31 cellular contexts compared by ENCODE assay signal in genomic region chr21:46157987-46158451, GRCh38. TPM values are rescaled to one million over a fixed set of nuclear protein-coding genes. Genes with fewer than 3 reads are reported as not detected.
DNase-seq lines count a peak whose midpoint lies in the region; ATAC-seq, FAIRE-seq and TF ChIP-seq lines count a peak whose summit lies in the region.
"Had no signal": no experiment of that assay in that cellular context is flagged by ENCODE, and none has a peak within 500 bp of the region (broad histone marks: within the 10 kb centered on the region; RNA-seq: fewer than 3 reads in every experiment).

No MANE protein-coding gene starts in this region.

- H3K27ac Mint-ChIP-seq in Caco-2 (ENCODE audit: unreplicated experiment) = peak overlapping the region; percentile 50
- 0 out of 7 replicates have a peak overlapping the region, but pooled peaks of 1 of the 3 experiments have one; percentile 34 for H3K27ac Mint-ChIP-seq in H9
- H3K27ac Mint-ChIP-seq in osteocyte (ENCODE audit: unreplicated experiment) = no peak overlapping the region
- no peak overlapping the region for H3K27ac Mint-ChIP-seq in Calu3 (ENCODE audit: unreplicated experiment)
- H3K27ac Mint-ChIP-seq in activated T-helper 1 cell treated with anti-CD3 and anti-CD28 coated beads, Interleukin-12 subunit alpha, Interleukin-12 subunit beta, Interleukin-2, Interleukin-4 antibody, amounts not matched to agents 30 ng/mL and 10 ng/mL and 1 ng/mL, durations not matched to agents 14 hours and 24 hours and 36 hours = no peak overlapping the region
- H3K27ac Mint-ChIP-seq: activated naive CD4-positive, alpha-beta T cell treated with anti-CD3 and anti-CD28 coated beads for 36 hours; GM23338; HFFc6; memory B cell; type B pancreatic cell had no signal

- H3K23me2 ChIP-seq in H9 (ENCODE audit: insufficient read length, low read depth, low read length, poor library complexity, severe bottlenecking) = no peaks in the 10 kb centered on the region

- H4K5ac ChIP-seq in H9 (ENCODE audit: insufficient read length, low read depth, low read length) = no peak overlapping the region

- no peak overlapping the region for H3T11ph ChIP-seq in H9 (ENCODE audit: low read length)

- H3K4me1 ChIP-seq in Caco-2 = no peaks in the 10 kb centered on the region
- no peaks in the 10 kb centered on the region; the same call in 1 of the 2 replicates for H3K4me1 ChIP-seq in H9 (ENCODE audit: insufficient read depth, low read length)
- H3K4me1 ChIP-seq in kidney (ENCODE audit: control insufficient read depth in 1 of 2, insufficient read depth in 1 of 2, low read depth in 1 of 2, low read length in 2 of 2) = no peaks in the 10 kb centered on the region
- H3K4me1 ChIP-seq: BLaER1, SJCRH30 had no signal

- no peak overlapping the region for H4K8ac ChIP-seq in H9 (replicated peaks; ENCODE audit: insufficient read length, low read depth, low read length)

- H3K9me3 Mint-ChIP-seq in Caco-2 (ENCODE audit: unreplicated experiment) (no peaks in the 10 kb centered on the region), H9 (peaks cover 15 to 27% of the 10 kb centered on the region in 2 experiments), osteocyte (ENCODE audit: unreplicated experiment) (no peaks in the 10 kb centered on the region), Calu3 (ENCODE audit: low read depth, unreplicated experiment) (no peaks in the 10 kb centered on the region)
- no peaks in the 10 kb centered on the region for H3K9me3 Mint-ChIP-seq in activated T-helper 1 cell treated with anti-CD3 and anti-CD28 coated beads, Interleukin-12 subunit alpha, Interleukin-12 subunit beta, Interleukin-2, Interleukin-4 antibody, amounts not matched to agents 30 ng/mL and 10 ng/mL and 1 ng/mL, durations not matched to agents 14 hours and 24 hours and 36 hours
- H3K9me3 Mint-ChIP-seq: activated naive CD4-positive, alpha-beta T cell treated with anti-CD3 and anti-CD28 coated beads for 36 hours; HFFc6; memory B cell; neural crest cell; type B pancreatic cell had no signal

- DNase-seq in Caco-2 = no peak
- DNase-seq in H9 = peak; percentile 16
- DNase-seq in kidney = peak; percentile 36
- peak; percentile 76 for DNase-seq in osteocyte (ENCODE audit: extremely low spot score, unreplicated experiment)
- DNase-seq in Calu3 = no peak
- DNase-seq in globus pallidus (ENCODE audit: low spot score) = no peak
- DNase-seq in activated T-helper 1 cell treated with anti-CD3 and anti-CD28 coated beads, Interleukin-12 subunit alpha, Interleukin-12 subunit beta, Interleukin-2, Interleukin-4 antibody, amounts not matched to agents 30 ng/mL and 10 ng/mL and 1 ng/mL, durations not matched to agents 14 hours and 24 hours and 36 hours (ENCODE audit: low spot score) = no peak
- DNase-seq: activated CD4-positive, alpha-beta T cell treated with anti-CD3 and anti-CD28 coated beads for 4 hours; activated naive CD4-positive, alpha-beta T cell treated with anti-CD3 and anti-CD28 coated beads for 36 hours; COR-L47; DMS79; foreskin fibroblast; GDM1; HFFc6; SJCRH30; stimulated activated CD4-positive, alpha-beta T cell treated with anti-CD3 and anti-CD28 coated beads, Interleukin-4, amount 100 ng/mL, for 1 hour; SW 1271; T-helper 9 cell had no signal

- H2BK12ac ChIP-seq in H9 (ENCODE audit: insufficient read length, low read depth, low read length) = no peak overlapping the region

- ATAC-seq in GM21786 (IDR thresholded peaks at IDR 0.05; ENCODE audit: unreplicated experiment) = no peak
- ATAC-seq: body of pancreas, GM23338, right lobe of liver had no signal

- H2BK20ac ChIP-seq in H9 (ENCODE audit: low read depth, low read length, poor library complexity, severe bottlenecking) = no peak overlapping the region

- no peaks in the 10 kb centered on the region for H4K20me1 ChIP-seq in H9 (ENCODE audit: control insufficient read depth, insufficient read depth, insufficient read length)
- H4K20me1 ChIP-seq: BLaER1 had no signal

- H3K4me3 Mint-ChIP-seq in Caco-2 (ENCODE audit: unreplicated experiment) (no peak overlapping the region), H9 (no peak overlapping the region), osteocyte (ENCODE audit: unreplicated experiment) (no peak overlapping the region), Calu3 (ENCODE audit: low read depth, unreplicated experiment) (no peak overlapping the region)
- no peak overlapping the region for H3K4me3 Mint-ChIP-seq in activated T-helper 1 cell treated with anti-CD3 and anti-CD28 coated beads, Interleukin-12 subunit alpha, Interleukin-12 subunit beta, Interleukin-2, Interleukin-4 antibody, amounts not matched to agents 30 ng/mL and 10 ng/mL and 1 ng/mL, durations not matched to agents 14 hours and 24 hours and 36 hours
- H3K4me3 Mint-ChIP-seq: activated naive CD4-positive, alpha-beta T cell treated with anti-CD3 and anti-CD28 coated beads for 36 hours; GM23338; HFFc6; memory B cell; neural crest cell; type B pancreatic cell had no signal

- no TSS peak for BruUV-seq in Caco-2 (replicated peaks; lab: Mats Ljungman, UMichigan)
- no TSS peak for BruUV-seq in Calu3 (replicated peaks; lab: Mats Ljungman, UMichigan)

- H3K79me2 ChIP-seq in H9 (ENCODE audit: insufficient read depth, low read length) = no peaks in the 10 kb centered on the region

- no peaks in the 10 kb centered on the region for H3K36me3 ChIP-seq in Caco-2 (ENCODE audit: control insufficient read depth, insufficient read depth, low read length)
- no peaks in the 10 kb centered on the region for H3K36me3 ChIP-seq in kidney (ENCODE audit: control insufficient read depth in 1 of 2, insufficient read depth in 2 of 2, low read length in 2 of 2)
- H3K36me3 ChIP-seq: SJCRH30 had no signal

- H3K4me3 ChIP-seq in Caco-2 (ENCODE audit: low read depth, low read length) = no peak overlapping the region
- no peak overlapping the region for H3K4me3 ChIP-seq in kidney (ENCODE audit: low read length in 2 of 2)
- H3K4me3 ChIP-seq: BLaER1, body of pancreas, esophagus muscularis mucosa, GM23338, right lobe of liver, SJCRH30 had no signal

- no peak overlapping the region for H3K56ac ChIP-seq in H9 (ENCODE audit: insufficient read length, low read depth, low read length)

- no peak overlapping the region for H2BK5ac ChIP-seq in H9 (ENCODE audit: insufficient read length, low read length)

- H3K9ac ChIP-seq in H9 (ENCODE audit: extremely low read depth, insufficient read length, low read length) = no peak overlapping the region
- H3K9ac ChIP-seq in kidney (ENCODE audit: low read length in 2 of 2) = no peak overlapping the region
- H3K9ac ChIP-seq: BLaER1 had no signal

- intact Hi-C loops in Caco-2 (cut with micrococcal nuclease; ENCODE audit: unreplicated experiment) (no loop called here), kidney (cut with DNase I) (no loop called here), Calu3 (cut with micrococcal nuclease; ENCODE audit: unreplicated experiment) (no loop called here)
- intact Hi-C loops in activated T-helper 1 cell treated with anti-CD3 and anti-CD28 coated beads, Interleukin-12 subunit alpha, Interleukin-12 subunit beta, Interleukin-2, Interleukin-4 antibody, amounts not matched to agents 30 ng/mL and 10 ng/mL and 1 ng/mL, durations not matched to agents 14 hours and 24 hours and 36 hours (cut with micrococcal nuclease) = no loop called here

- H3K27me3 Mint-ChIP-seq in Caco-2 (ENCODE audit: insufficient read depth, unreplicated experiment) (no peaks in the 10 kb centered on the region), H9 (ENCODE audit: low read depth) (no peaks in the 10 kb centered on the region), osteocyte (ENCODE audit: unreplicated experiment) (no peaks in the 10 kb centered on the region), Calu3 (ENCODE audit: unreplicated experiment) (peaks cover 9% of the 10 kb centered on the region)
- H3K27me3 Mint-ChIP-seq in activated T-helper 1 cell treated with anti-CD3 and anti-CD28 coated beads, Interleukin-12 subunit alpha, Interleukin-12 subunit beta, Interleukin-2, Interleukin-4 antibody, amounts not matched to agents 30 ng/mL and 10 ng/mL and 1 ng/mL, durations not matched to agents 14 hours and 24 hours and 36 hours (ENCODE audit: insufficient read depth) = no peaks in the 10 kb centered on the region
- H3K27me3 Mint-ChIP-seq: type B pancreatic cell had no signal

- FAIRE-seq in kidney (lab: Jason Lieb, UNC) = no peak
- FAIRE-seq: endometrium, RCC 7860 had no signal

- no peaks in the 10 kb centered on the region for H3K27me3 ChIP-seq in Caco-2 (replicated peaks; ENCODE audit: control insufficient read depth, insufficient read depth, low read length)
- no peaks in the 10 kb centered on the region for H3K27me3 ChIP-seq in H9 (ENCODE audit: insufficient read depth, low read length)
- H3K27me3 ChIP-seq: BLaER1, body of pancreas, right lobe of liver, SJCRH30 had no signal

- no peak overlapping the region for H2AK5ac ChIP-seq in H9 (ENCODE audit: insufficient read length, low read length)

- no CpG with 5 or more reads among the region's 15 CpGs for WGBS in H9 (ENCODE audit: extremely low coverage, insufficient read length, low lambda C conversion rate)

- H2BK120ac ChIP-seq in H9 (ENCODE audit: low read depth, low read length, poor library complexity, severe bottlenecking) = no peak overlapping the region

- H3K79me1 ChIP-seq in H9 (ENCODE audit: insufficient read depth, low read depth, low read length, poor library complexity, severe bottlenecking) = no peaks in the 10 kb centered on the region

- TF ChIP-seq CTCF in Caco-2 (IDR thresholded peaks at IDR 0.05; ENCODE audit: insufficient read depth in 1 of 2, low read depth in 1 of 2, low read length in 1 of 2, severe bottlenecking in 1 of 2, unreplicated experiment in 1 of 2) (no peak), H9 (conservative IDR thresholded peaks at IDR 0.05) (no peak), kidney (IDR thresholded peaks at IDR 0.05; ENCODE audit: borderline replicate concordance, extremely low read depth, insufficient read depth) (no peak), osteocyte (IDR thresholded peaks at IDR 0.05) (no peak), Calu3 (IDR thresholded peaks at IDR 0.05; ENCODE audit: unreplicated experiment) (no peak)

- H3K27ac ChIP-seq in H9 (ENCODE audit: insufficient read length, low read depth, low read length) (no peak overlapping the region), kidney (ENCODE audit: low read depth in 2 of 2, low read length in 2 of 2) (no peak overlapping the region)
- H3K27ac ChIP-seq: BLaER1, body of pancreas, esophagus muscularis mucosa, right lobe of liver, SJCRH30, VCaP had no signal

- CTCF ChIA-PET in Caco-2 (lab: Charles Lee) (no interaction called here), Calu3 (lab: Charles Lee) (no interaction called here)

- H3K14ac ChIP-seq in H9 (ENCODE audit: insufficient read depth, low read length) = no peak overlapping the region

- H3K23ac ChIP-seq in H9 (ENCODE audit: insufficient read length, low read depth, low read length) = no peak overlapping the region

- H3K36me3 Mint-ChIP-seq in Caco-2 (ENCODE audit: insufficient read depth, unreplicated experiment) = peaks cover 35% of the 10 kb centered on the region
- H3K36me3 Mint-ChIP-seq in H9 (ENCODE audit: insufficient read depth in 1 of 3, low read depth in 3 of 3) = peaks cover 19 to 29% (median 20%) of the 10 kb centered on the region in 3 experiments
- no peaks in the 10 kb centered on the region for H3K36me3 Mint-ChIP-seq in osteocyte (ENCODE audit: unreplicated experiment)
- peaks cover 16% of the 10 kb centered on the region for H3K36me3 Mint-ChIP-seq in Calu3 (ENCODE audit: insufficient read depth, unreplicated experiment)
- peaks cover 3% of the 10 kb centered on the region for H3K36me3 Mint-ChIP-seq in activated T-helper 1 cell treated with anti-CD3 and anti-CD28 coated beads, Interleukin-12 subunit alpha, Interleukin-12 subunit beta, Interleukin-2, Interleukin-4 antibody, amounts not matched to agents 30 ng/mL and 10 ng/mL and 1 ng/mL, durations not matched to agents 14 hours and 24 hours and 36 hours (ENCODE audit: low read depth)

- no peak overlapping the region for H2AFZ ChIP-seq in H9 (ENCODE audit: low read length)
- H2AFZ ChIP-seq: GM23338 had no signal

- H3K4me1 Mint-ChIP-seq in Caco-2 (ENCODE audit: low read depth, unreplicated experiment) = peaks cover 7% of the 10 kb centered on the region
- no peaks in the 10 kb centered on the region; a peak in 1 of 4 replicates for H3K4me1 Mint-ChIP-seq in H9
- H3K4me1 Mint-ChIP-seq in osteocyte (ENCODE audit: unreplicated experiment) = no peaks in the 10 kb centered on the region
- no peaks in the 10 kb centered on the region for H3K4me1 Mint-ChIP-seq in Calu3 (ENCODE audit: low read depth, unreplicated experiment)
- H3K4me1 Mint-ChIP-seq in activated T-helper 1 cell treated with anti-CD3 and anti-CD28 coated beads, Interleukin-12 subunit alpha, Interleukin-12 subunit beta, Interleukin-2, Interleukin-4 antibody, amounts not matched to agents 30 ng/mL and 10 ng/mL and 1 ng/mL, durations not matched to agents 14 hours and 24 hours and 36 hours (ENCODE audit: low read depth) = no peaks in the 10 kb centered on the region
- H3K4me1 Mint-ChIP-seq: GM23338, memory B cell had no signal

- no peak overlapping the region for H4K91ac ChIP-seq in H9 (ENCODE audit: insufficient read length, low read depth, low read length)

- H3K18ac ChIP-seq in H9 (ENCODE audit: insufficient read length, low read depth, low read length) = no peak overlapping the region

- H3K9me3 ChIP-seq in Caco-2 (peaks cover 6% of the 10 kb centered on the region; the same call in 1 of the 2 replicates), H9 (ENCODE audit: control insufficient read depth, low read depth, low read length) (no peaks in the 10 kb centered on the region), kidney (ENCODE audit: control insufficient read depth in 1 of 2, low read length in 2 of 2) (no peaks in the 10 kb centered on the region)
- H3K9me3 ChIP-seq: body of pancreas, esophagus muscularis mucosa, right lobe of liver, SJCRH30 had no signal

- H2BK15ac ChIP-seq in H9 (ENCODE audit: low read depth, low read length) = no peak overlapping the region

- no peak overlapping the region for H3K4ac ChIP-seq in H9 (ENCODE audit: low read depth, low read length)

- no peak overlapping the region for H3K4me2 ChIP-seq in H9 (ENCODE audit: insufficient read depth, insufficient read length, low read length)
- H3K4me2 ChIP-seq: BLaER1, GM23338 had no signal

- POLR2A ChIA-PET in Caco-2 (lab: Charles Lee) = no interaction called here

RNA-seq across cellular contexts. Expression of gene FTCD, which starts 2.6 kb away (rescaled TPM):
- 3.5 and 4.5 TPM in 2 replicates for total RNA-seq in Caco-2 (2022)
- 6.7 and 6.8 TPM in 2 replicates for total RNA-seq in H9 (2021)
- 51.6 TPM for total RNA-seq in kidney
- polyA plus RNA-seq in kidney (ENCODE audit: insufficient read depth, low read depth, low replicate concordance) = 273 TPM
- 2.3 and 2.5 TPM in 2 replicates for total RNA-seq in osteocyte
- total RNA-seq in Calu3 (2022) = 0.31 and 1.3 TPM in 2 replicates
- total RNA-seq in activated T-helper 1 cell treated with anti-CD3 and anti-CD28 coated beads, Interleukin-12 subunit alpha, Interleukin-12 subunit beta, Interleukin-2, Interleukin-4 antibody, amounts not matched to agents 30 ng/mL and 10 ng/mL and 1 ng/mL, durations not matched to agents 14 hours and 24 hours and 36 hours = 0.56 and 0.62 TPM in 2 replicates
- total RNA-seq: activated naive CD4-positive, alpha-beta T cell treated with anti-CD3 and anti-CD28 coated beads for 36 hours; dermis microvascular lymphatic vessel endothelial cell; SJCRH30 had no signal

RNA-seq across cellular contexts. Expression of gene SPATC1L, which starts 26.2 kb away (rescaled TPM):
- total RNA-seq in Caco-2 (2022) = 3.1 and 4.6 TPM in 2 replicates
- 32.8 and 36.0 TPM in 2 replicates for total RNA-seq in H9 (2021)
- total RNA-seq in kidney = 8.7 TPM
- 3.7 TPM for polyA plus RNA-seq in kidney (ENCODE audit: insufficient read depth, low read depth, low replicate concordance)
- total RNA-seq in osteocyte = 17.5 and 18.9 TPM in 2 replicates
- total RNA-seq in Calu3 (2022) = 4.4 and 5.5 TPM in 2 replicates
- total RNA-seq in activated T-helper 1 cell treated with anti-CD3 and anti-CD28 coated beads, Interleukin-12 subunit alpha, Interleukin-12 subunit beta, Interleukin-2, Interleukin-4 antibody, amounts not matched to agents 30 ng/mL and 10 ng/mL and 1 ng/mL, durations not matched to agents 14 hours and 24 hours and 36 hours = 12.1 and 12.8 TPM in 2 replicates

Comparison
In these comparisons a context has a peak if more than half of its experiments do, and no peak if none do; other contexts are left out.
1. DNase-seq: peak in H9 (single experiment), kidney (single experiment) and osteocyte (single experiment); none in Caco-2 (0 of 2), Calu3 (single experiment), globus pallidus (single experiment) and activated T-helper 1 cell treated with anti-CD3 and anti-CD28 coated beads, Interleukin-12 subunit alpha, Interleukin-12 subunit beta, Interleukin-2, Interleukin-4 antibody, amounts not matched to agents 30 ng/mL and 10 ng/mL and 1 ng/mL, durations not matched to agents 14 hours and 24 hours and 36 hours (single experiment).